Comparison of ENCODE assay signal across 8 cellular contexts in the genomic region with DNA sequence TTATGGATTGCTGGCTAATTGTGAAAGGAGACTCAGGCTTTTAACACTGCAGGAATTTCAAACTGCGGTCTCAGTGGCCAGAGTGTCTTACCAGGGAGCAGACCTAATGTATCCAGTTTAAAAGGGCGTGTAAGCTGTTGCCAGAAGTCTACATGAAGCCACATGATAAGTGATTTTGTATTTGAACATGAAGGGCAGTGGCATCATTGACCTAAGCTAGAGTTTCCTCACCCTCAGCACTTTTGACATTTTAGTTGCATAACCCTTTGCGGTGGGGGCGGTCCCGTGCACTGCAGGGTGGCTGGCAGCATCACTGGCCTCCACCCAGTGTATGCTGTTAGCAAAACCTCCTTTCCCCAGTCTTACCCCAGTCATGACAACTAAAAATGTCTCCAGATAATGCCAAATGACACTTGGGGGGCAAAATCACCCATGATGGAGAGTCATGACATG. TPM values are rescaled to one million over a fixed set of nuclear protein-coding genes. Genes with fewer than 3 reads are reported as not detected.
DNase-seq lines count a peak whose midpoint lies in the region; ATAC-seq and TF ChIP-seq lines count a peak whose summit lies in the region.

No MANE protein-coding gene starts in this region.

- WGBS in mesenchymal stem cell, result 97% methylated on average over 5 of the region's 5 CpGs

- H2BK15ac ChIP-seq in mesenchymal stem cell (ENCODE audit: low read depth, poor library complexity, severe bottlenecking), result no peak overlapping the region

- H2BK5ac ChIP-seq in mesenchymal stem cell (ENCODE audit: low read depth, low read length, poor library complexity, severe bottlenecking), result no peak overlapping the region

- no peak overlapping the region for H3K4me2 ChIP-seq in mesenchymal stem cell (ENCODE audit: low read length, poor library complexity, severe bottlenecking)

- DNase-seq in CD4-positive, alpha-beta T cell, result peak in 9 of 10 experiments; percentile 35 to 68 (median 51)
- DNase-seq in HL-60 (ENCODE audit: low read depth in 1 of 2, low spot score in 1 of 2), result peak; percentile 96 to 98
- peak; percentile 56 for DNase-seq in activated naive CD4-positive, alpha-beta T cell treated with Interleukin-2 at 50 U/mL for 16 hours
- DNase-seq in mesenchymal stem cell, result no peak
- no peak for DNase-seq in dorsolateral prefrontal cortex
- no peak for DNase-seq in SW480 (ENCODE audit: low spot score)
- DNase-seq in posterior cingulate gyrus, result no peak

- H3K79me1 ChIP-seq in mesenchymal stem cell (replicated peaks; ENCODE audit: low read length, poor library complexity, severe bottlenecking), result peaks cover 20% of the 10 kb centered on the region

- no peaks in the 10 kb centered on the region for H3K36me3 ChIP-seq in mesenchymal stem cell (ENCODE audit: control insufficient read depth in 1 of 2, insufficient read depth in 2 of 2, low read depth in 1 of 2, low read length in 2 of 2)

- no peak for TF ChIP-seq CTCF in CD4-positive, alpha-beta T cell (IDR thresholded peaks at IDR 0.05)
- TF ChIP-seq CTCF in HL-60 (IDR thresholded peaks at IDR 0.05; ENCODE audit: insufficient read depth, low read length) (no peak), dorsolateral prefrontal cortex (IDR thresholded peaks at IDR 0.05 in 54 of 56, conservative IDR thresholded peaks at IDR 0.05 in 2 of 56; ENCODE audit: low read depth in 1 of 56, partially characterized antibody in 56 of 56) (no peak)

- H4K8ac ChIP-seq in mesenchymal stem cell (ENCODE audit: low read length), result no peak overlapping the region

- no peaks in the 10 kb centered on the region for H3K9me3 Mint-ChIP-seq in CD4-positive, alpha-beta T cell

- H2AK5ac ChIP-seq in mesenchymal stem cell (ENCODE audit: low read length, severe bottlenecking), result no peak overlapping the region

- POLR2A ChIA-PET in CD4-positive, alpha-beta T cell (lab: Charles Lee), result interaction anchor here (0.9 to 5.0 kb wide), 10 partner anchors 15 to 102 kb away, joined by 3 to 37 read pairs (median 4); no protein-coding TSS in a partner anchor

- no peak overlapping the region for H3K23ac ChIP-seq in mesenchymal stem cell (ENCODE audit: low read length in 2 of 2)

- no peaks in the 10 kb centered on the region for H3K4me1 ChIP-seq in mesenchymal stem cell (ENCODE audit: control insufficient read depth, insufficient read depth, low read depth, low read length)

- peaks cover 54% of the 10 kb centered on the region for H3K36me3 Mint-ChIP-seq in CD4-positive, alpha-beta T cell (ENCODE audit: low read depth)

- no peaks in the 10 kb centered on the region for H3K9me3 ChIP-seq in CD4-positive, alpha-beta T cell (ENCODE audit: control insufficient read depth, low read length)
- H3K9me3 ChIP-seq in mesenchymal stem cell (ENCODE audit: control insufficient read depth, low read length), result no peaks in the 10 kb centered on the region

- H4K91ac ChIP-seq in mesenchymal stem cell (ENCODE audit: low read length), result no peak overlapping the region

- ATAC-seq in CD4-positive, alpha-beta T cell (ENCODE audit: poor library complexity), result peak; percentile 71
- ATAC-seq in GM21390 (IDR thresholded peaks at IDR 0.05; ENCODE audit: unreplicated experiment), result peak; percentile 65

- H3K4me1 Mint-ChIP-seq in CD4-positive, alpha-beta T cell (ENCODE audit: low read depth), result peaks cover 97% of the 10 kb centered on the region

- H3K14ac ChIP-seq in mesenchymal stem cell (ENCODE audit: low read length in 2 of 2), result no peak overlapping the region

- peak overlapping the region; percentile 100 for H3K27ac Mint-ChIP-seq in CD4-positive, alpha-beta T cell

- intact Hi-C loops in CD4-positive, alpha-beta T cell (cut with DNase I, micrococcal nuclease), result loop anchor here in 1 of 2 experiments (1.0 to 2.0 kb wide), 2 partner anchors 15 to 25 kb away; partner anchors contain the start of gene GPR183
- intact Hi-C loops in dorsolateral prefrontal cortex (cut with DNase I), result no loop called here
- intact Hi-C loops in posterior cingulate gyrus (cut with DNase I), result no loop called here

- H3K18ac ChIP-seq in mesenchymal stem cell (ENCODE audit: low read depth in 1 of 2, low read length in 2 of 2), result no peak overlapping the region

- no peak overlapping the region for H2AFZ ChIP-seq in mesenchymal stem cell (ENCODE audit: low read depth, low read length)

- H3K4me3 ChIP-seq in HL-60 (replicated peaks; ENCODE audit: insufficient read depth, low read length) (no peak overlapping the region), mesenchymal stem cell (ENCODE audit: insufficient read depth in 1 of 2, low read depth in 1 of 2, low read length in 2 of 2) (peak overlapping the region in 1 of 2 experiments; percentile 55), dorsolateral prefrontal cortex (no peak overlapping the region)

- no peaks in the 10 kb centered on the region for H3K27me3 Mint-ChIP-seq in CD4-positive, alpha-beta T cell

- H3K4ac ChIP-seq in mesenchymal stem cell (ENCODE audit: low read depth in 1 of 2, low read length in 2 of 2), result no peak overlapping the region

- CTCF ChIA-PET in CD4-positive, alpha-beta T cell (lab: Charles Lee), result interaction anchor here (0.9 to 2.1 kb wide), 6 partner anchors 11 to 155 kb away, joined by 3 to 13 read pairs (median 4); no protein-coding TSS in a partner anchor

- no peak overlapping the region for H2BK120ac ChIP-seq in mesenchymal stem cell (ENCODE audit: low read depth, low read length)

- no peaks in the 10 kb centered on the region for H3K27me3 ChIP-seq in CD4-positive, alpha-beta T cell (ENCODE audit: control insufficient read depth, insufficient read depth, low read length)
- H3K27me3 ChIP-seq in HL-60 (ENCODE audit: insufficient read depth, poor library complexity, severe bottlenecking), result no peaks in the 10 kb centered on the region
- no peaks in the 10 kb centered on the region for H3K27me3 ChIP-seq in mesenchymal stem cell (ENCODE audit: control insufficient read depth in 1 of 2, insufficient read depth in 1 of 2, low read length in 2 of 2)
- no peaks in the 10 kb centered on the region for H3K27me3 ChIP-seq in dorsolateral prefrontal cortex

- peak overlapping the region; percentile 80 for H3K27ac ChIP-seq in CD4-positive, alpha-beta T cell (ENCODE audit: low read depth, low read length)
- peak overlapping the region; percentile 94 for H3K27ac ChIP-seq in HL-60 (replicated peaks)
- no peak overlapping the region for H3K27ac ChIP-seq in mesenchymal stem cell (ENCODE audit: low read length, poor library complexity, severe bottlenecking)
- peak overlapping the region in 25 of 59 donors; percentile 2 to 70 (median 39) for H3K27ac ChIP-seq in dorsolateral prefrontal cortex

- H3K9ac ChIP-seq in mesenchymal stem cell (ENCODE audit: low read length), result peak overlapping the region; percentile 75

- peak overlapping the region; percentile 55 for H3K4me3 Mint-ChIP-seq in CD4-positive, alpha-beta T cell

- no peak overlapping the region for H2BK12ac ChIP-seq in mesenchymal stem cell (ENCODE audit: low read length in 2 of 2)

RNA-seq across cellular contexts. Expression of gene GPR18, which starts 23.7 kb away (rescaled TPM):
- 10 to 100 TPM; 42.9 to 45.1 TPM for total RNA-seq in CD4-positive, alpha-beta T cell
- 0.03 TPM for polyA plus RNA-seq in mesenchymal stem cell (2013, experiment 1 of 2)
- polyA plus RNA-seq in mesenchymal stem cell (2013, experiment 2 of 2), result not detected
- not detected for total RNA-seq in dorsolateral prefrontal cortex

RNA-seq across cellular contexts. Expression of gene GPR183, which starts 25.4 kb away (rescaled TPM):
- total RNA-seq in CD4-positive, alpha-beta T cell, result 100 to 1,000 TPM; 330 to 337 TPM
- polyA plus RNA-seq in mesenchymal stem cell (2013, experiment 1 of 2), result 8.4 TPM
- 8.1 TPM for polyA plus RNA-seq in mesenchymal stem cell (2013, experiment 2 of 2)
- 10 to 100 TPM in 3 of 120 experiments, 1 to 10 TPM in 81, under 1 TPM in 32, not detected in 4; 0.29 to 16.2 (median 1.7) TPM for total RNA-seq in dorsolateral prefrontal cortex

Comparison
In these comparisons a context has a peak if more than half of its experiments do, and no peak if none do; other contexts are left out.
1. DNase-seq: peak in CD4-positive, alpha-beta T cell (9 of 10), HL-60 (2 of 2) and activated naive CD4-positive, alpha-beta T cell treated with Interleukin-2 at 50 U/mL for 16 hours (single experiment); none in mesenchymal stem cell (single experiment), dorsolateral prefrontal cortex (0 of 10), SW480 (single experiment) and posterior cingulate gyrus (0 of 10).
2. RNA of gene GPR18, which starts 23.7 kb away (total RNA-seq): 42.9 to 45.1 TPM in CD4-positive, alpha-beta T cell; not detected in dorsolateral prefrontal cortex; every median in the first group is over 10 times any median in the second.
3. RNA of gene GPR183, which starts 25.4 kb away (total RNA-seq): 330 to 337 TPM in CD4-positive, alpha-beta T cell; 0.29 to 16.2 TPM in dorsolateral prefrontal cortex; every median in the first group is over 10 times any median in the second.